Comparison of ENCODE assay signal across 9 cellular contexts in the genomic region with DNA sequence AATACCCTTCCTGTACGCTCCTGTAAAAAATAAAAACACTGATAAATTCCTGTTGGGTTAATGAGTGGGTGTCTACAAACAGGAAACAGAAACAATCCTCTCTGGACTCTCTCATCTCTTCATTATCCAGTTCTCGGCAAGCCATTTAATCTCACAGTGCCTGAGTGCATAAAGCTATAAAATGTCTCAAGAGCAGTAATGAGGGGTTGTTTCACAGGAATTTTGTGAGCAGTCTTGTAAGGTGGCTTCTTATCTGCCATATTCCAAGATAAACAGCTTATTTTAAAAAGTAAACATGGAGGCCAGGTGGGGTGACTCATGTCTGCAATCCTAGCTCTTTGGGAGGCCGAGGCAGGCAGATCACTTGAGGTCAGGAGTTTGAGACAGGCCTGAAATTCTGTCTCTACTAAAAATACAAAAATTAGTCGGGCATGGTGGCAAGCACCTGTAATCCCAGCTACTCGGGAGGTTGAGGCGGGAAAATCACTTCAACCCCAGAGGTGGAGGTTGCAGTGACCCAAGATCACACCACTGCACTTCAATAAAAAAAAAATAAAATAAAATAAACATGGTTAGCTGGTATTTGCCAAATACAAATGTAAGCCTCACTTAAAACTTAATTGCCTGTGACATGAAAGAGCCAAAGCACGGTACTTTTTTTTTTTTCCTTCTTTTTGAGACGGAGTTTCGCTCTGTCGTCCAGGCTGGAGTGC. TPM values are rescaled to one million over a fixed set of nuclear protein-coding genes. Genes with fewer than 3 reads are reported as not detected.
DNase-seq lines count a peak whose midpoint lies in the region; ATAC-seq, FAIRE-seq and TF ChIP-seq lines count a peak whose summit lies in the region.
"Had no signal": no experiment of that assay in that cellular context is flagged by ENCODE, and none has a peak within 500 bp of the region (broad histone marks: within the 10 kb centered on the region; RNA-seq: fewer than 3 reads in every experiment).

No MANE protein-coding gene starts in this region.

- WGBS in pancreas, 2 donors = 61 to 72% methylated on average over 10 of the region's 10 CpGs

- peak in 3 of 4 donors; percentile 8 to 72 (median 58) for ATAC-seq in pancreas

- H3K4me3 Mint-ChIP-seq in activated naive CD4-positive, alpha-beta T cell treated with anti-CD3 and anti-CD28 coated beads for 36 hours = no peak overlapping the region

- H3K27ac ChIP-seq in pancreas = peak overlapping the region in 1 of 4 donors; percentile 57

- no peak for TF ChIP-seq CTCF in pancreas (IDR thresholded peaks at IDR 0.05)

- in situ Hi-C loops in Caki2 (cut with HindIII; ENCODE audit: low pct_unique_long_range_greater_than_20kb, low sequenced_read_pairs) = loop anchor here (5.0 kb wide), 1 partner anchor 46 kb away; no protein-coding TSS in a partner anchor

- peaks cover 0 to 16% (median 0%) of the 10 kb centered on the region in 3 donors for H3K4me1 ChIP-seq in pancreas

- H3K27ac Mint-ChIP-seq in activated naive CD4-positive, alpha-beta T cell treated with anti-CD3 and anti-CD28 coated beads for 36 hours = no peak overlapping the region

- no peak overlapping the region for H3K4me3 ChIP-seq in pancreas

- H3K9me3 Mint-ChIP-seq in activated naive CD4-positive, alpha-beta T cell treated with anti-CD3 and anti-CD28 coated beads for 36 hours = no peaks in the 10 kb centered on the region

- no peaks in the 10 kb centered on the region for H3K27me3 ChIP-seq in pancreas

- no peaks in the 10 kb centered on the region for H3K27me3 Mint-ChIP-seq in activated naive CD4-positive, alpha-beta T cell treated with anti-CD3 and anti-CD28 coated beads for 36 hours (ENCODE audit: low read depth)

- peak; percentile 84 for DNase-seq in Caki2 (ENCODE audit: low read depth)
- DNase-seq in NCI-H146 treated with DMSO at 0.1 percent for 48 hours (lab: John Stamatoyannopoulos, UW; ENCODE audit: unreplicated experiment) = peak; percentile 11
- DNase-seq in dermis microvascular lymphatic vessel endothelial cell (ENCODE audit: low read depth in 2 of 2) = peak; percentile 56 to 74
- DNase-seq in pancreas = no peak
- DNase-seq in medulla oblongata (ENCODE audit: extremely low spot score) = no peak
- no peak for DNase-seq in activated naive CD4-positive, alpha-beta T cell treated with anti-CD3 and anti-CD28 coated beads for 36 hours
- no peak for DNase-seq in cerebellar nuclear complex (lab: John Stamatoyannopoulos, UW)
- DNase-seq in activated naive CD4-positive, alpha-beta T cell treated with Interleukin-2 at 50 U/mL for 16 hours = no peak
- DNase-seq: effector memory CD4-positive, alpha-beta T cell had no signal

- peaks cover 26% of the 10 kb centered on the region for H3K4me1 Mint-ChIP-seq in activated naive CD4-positive, alpha-beta T cell treated with anti-CD3 and anti-CD28 coated beads for 36 hours (ENCODE audit: low read depth)

- intact Hi-C loops in pancreas (cut with DNase I) = no loop called here
- intact Hi-C loops in activated naive CD4-positive, alpha-beta T cell treated with anti-CD3 and anti-CD28 coated beads for 36 hours (cut with micrococcal nuclease) = no loop called here

- CTCF ChIA-PET in activated naive CD4-positive, alpha-beta T cell treated with anti-CD3 and anti-CD28 coated beads for 36 hours (lab: Charles Lee) = interaction anchor here (0.6 to 1.2 kb wide), 2 partner anchors 13 to 16 kb away, joined by 3 to 5 read pairs; no protein-coding TSS in a partner anchor

- no peaks in the 10 kb centered on the region for H3K9me3 ChIP-seq in pancreas

- FAIRE-seq in pancreas (lab: Jason Lieb, UNC) = no peak

- H3K36me3 ChIP-seq in pancreas = peaks cover 0 to 6% (median 0%) of the 10 kb centered on the region in 3 donors

- H3K36me3 Mint-ChIP-seq in activated naive CD4-positive, alpha-beta T cell treated with anti-CD3 and anti-CD28 coated beads for 36 hours (ENCODE audit: low read depth) = peaks cover 21% of the 10 kb centered on the region

RNA-seq across cellular contexts. Expression of a gene that starts 54.0 kb away (rescaled TPM):
- total RNA-seq in Caki2 (2014; rRNA removed; shearing (Covaris generic); ENCODE audit: low replicate concordance) = 26.9 and 28.4 TPM in 2 replicates
- total RNA-seq in dermis microvascular lymphatic vessel endothelial cell = 22.6 and 28.7 TPM in 2 replicates
- total RNA-seq in pancreas = 10 to 100 TPM; 29.6 to 43.9 (median 35.3) TPM
- polyA plus RNA-seq in pancreas = 10 to 100 TPM; 17.1 to 19.8 TPM
- total RNA-seq in activated naive CD4-positive, alpha-beta T cell treated with anti-CD3 and anti-CD28 coated beads for 36 hours = 10 to 100 TPM; 50.7 to 51.3 TPM

Comparison
In these comparisons a context has a peak if more than half of its experiments do, and no peak if none do; other contexts are left out.
1. DNase-seq: peak in Caki2 (single experiment), NCI-H146 treated with DMSO at 0.1 percent for 48 hours (single experiment) and dermis microvascular lymphatic vessel endothelial cell (2 of 2); none in pancreas (0 of 6), medulla oblongata (single experiment), activated naive CD4-positive, alpha-beta T cell treated with anti-CD3 and anti-CD28 coated beads for 36 hours (single experiment), cerebellar nuclear complex (0 of 2) and activated naive CD4-positive, alpha-beta T cell treated with Interleukin-2 at 50 U/mL for 16 hours (single experiment).